ENCODE assay signal across 1 cellular context in the genomic region with DNA sequence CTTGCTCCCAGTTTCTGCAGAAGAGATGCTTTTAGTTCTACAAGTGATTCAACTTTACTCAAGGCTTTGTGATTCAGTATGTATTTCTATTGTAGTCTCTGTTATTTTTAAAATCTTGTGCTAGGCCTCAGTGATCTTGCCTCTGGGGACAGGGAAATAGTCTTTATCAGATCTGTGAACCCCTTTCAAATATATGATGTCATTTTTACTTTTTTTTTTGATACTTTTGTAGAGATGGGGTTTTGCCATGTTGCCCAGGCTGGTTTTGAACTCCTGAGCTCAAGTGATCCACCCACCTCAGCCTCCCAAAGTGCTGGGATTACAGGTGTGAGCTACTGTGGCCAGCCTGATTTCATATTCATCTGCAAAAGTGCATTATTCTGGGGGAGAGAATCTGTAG.
A peak's percentile ranks its signal among the peaks of the same experiment; 100 is the strongest.
TF ChIP-seq lines count a peak whose summit lies in the region.

No MANE protein-coding gene starts in this region.

TF ChIP-seq in GM12878, 131 proteins besides CTCF, POLR2A, EP300 and RAD21:
- TF ChIP-seq CREB1 (IDR thresholded peaks at IDR 0.05; ENCODE audit: low read depth) (no peak), ATF7 (IDR thresholded peaks at IDR 0.05; ENCODE audit: low read depth) (peak; percentile 80), TCF3 (IDR thresholded peaks at IDR 0.05; ENCODE audit: borderline replicate concordance, insufficient read depth, low read depth, low read length) (no peak)
